ENCODE assay signal across 10 cellular contexts in genomic region chr21:30227633-30228404, GRCh38. TPM values are rescaled to one million over a fixed set of nuclear protein-coding genes. Genes with fewer than 3 reads are reported as not detected.
DNase-seq lines count a peak whose midpoint lies in the region; ATAC-seq and TF ChIP-seq lines count a peak whose summit lies in the region.
"Had no signal": no experiment of that assay in that cellular context is flagged by ENCODE, and none has a peak within 500 bp of the region (broad histone marks: within the 10 kb centered on the region; RNA-seq: fewer than 3 reads in every experiment).

No MANE protein-coding gene starts in this region.

- H3K36me3 Mint-ChIP-seq in activated naive CD8-positive, alpha-beta T cell treated with anti-CD3 and anti-CD28 coated beads for 36 hours: no peaks in the 10 kb centered on the region
- H3K36me3 Mint-ChIP-seq: IgD-negative memory B cell had no signal

- H4K20me1 ChIP-seq in hepatocyte (ENCODE audit: insufficient read depth, poor library complexity, severe bottlenecking): no peaks in the 10 kb centered on the region

- H3K9me3 Mint-ChIP-seq in activated naive CD8-positive, alpha-beta T cell treated with anti-CD3 and anti-CD28 coated beads for 36 hours: peaks cover 2% of the 10 kb centered on the region

- no peaks in the 10 kb centered on the region for H3K79me2 ChIP-seq in hepatocyte

- WGBS in hepatocyte (ENCODE audit: low lambda C conversion rate, missing lambda C conversion rate): 43% methylated on average over 3 of the region's 3 CpGs
- 37 to 53% methylated on average over 3 of the region's 3 CpGs for WGBS in thyroid gland, 2 donors

- no peak overlapping the region for H3K4me3 Mint-ChIP-seq in activated naive CD8-positive, alpha-beta T cell treated with anti-CD3 and anti-CD28 coated beads for 36 hours
- H3K4me3 Mint-ChIP-seq: IgD-negative memory B cell had no signal

- no peak overlapping the region for H3K27ac Mint-ChIP-seq in activated naive CD8-positive, alpha-beta T cell treated with anti-CD3 and anti-CD28 coated beads for 36 hours
- H3K27ac Mint-ChIP-seq: IgD-negative memory B cell had no signal

- intact Hi-C loops in thyroid gland (cut with DNase I): no loop called here

- H3K4me1 ChIP-seq in hepatocyte (ENCODE audit: insufficient read depth): peaks cover 14% of the 10 kb centered on the region
- H3K4me1 ChIP-seq in thyroid gland: peaks cover 13% of the 10 kb centered on the region in 2 donors

- H3K27ac ChIP-seq in hepatocyte: peak overlapping the region; percentile 40
- H3K27ac ChIP-seq in thyroid gland: peak overlapping the region in 2 of 3 donors; percentile 8 to 41

- no peak for TF ChIP-seq CTCF in hepatocyte (IDR thresholded peaks at IDR 0.05; ENCODE audit: poor library complexity)
- TF ChIP-seq CTCF in thyroid gland (IDR thresholded peaks at IDR 0.05): no peak

- H2AFZ ChIP-seq in hepatocyte: no peak overlapping the region

- ATAC-seq in GM21381 (IDR thresholded peaks at IDR 0.05; ENCODE audit: unreplicated experiment): no peak

- H3K36me3 ChIP-seq in hepatocyte (replicated peaks; ENCODE audit: insufficient read depth, low read depth) (no peaks in the 10 kb centered on the region), thyroid gland (no peaks in the 10 kb centered on the region)

- in situ Hi-C loops in KBM-7 (cut with MboI; ENCODE audit: low pct_unique_long_range_greater_than_20kb, low sequenced_read_pairs): no loop called here

- no peaks in the 10 kb centered on the region for H3K27me3 Mint-ChIP-seq in activated naive CD8-positive, alpha-beta T cell treated with anti-CD3 and anti-CD28 coated beads for 36 hours
- H3K27me3 Mint-ChIP-seq: IgD-negative memory B cell had no signal

- no peak for TF ChIP-seq POLR2A in thyroid gland (IDR thresholded peaks at IDR 0.05)

- H3K27me3 ChIP-seq in hepatocyte (no peaks in the 10 kb centered on the region), thyroid gland (no peaks in the 10 kb centered on the region)

- H3K9me2 ChIP-seq in hepatocyte (replicated peaks; ENCODE audit: insufficient read depth): no peaks in the 10 kb centered on the region

- H3K4me2 ChIP-seq in hepatocyte: peak overlapping the region; percentile 47

- no peak overlapping the region for H3K4me3 ChIP-seq in hepatocyte
- no peak overlapping the region for H3K4me3 ChIP-seq in thyroid gland (replicated peaks in 1 of 3)

- DNase-seq in KBM-7: peak; percentile 1
- DNase-seq in amniotic epithelial cell (ENCODE audit: low read depth): peak; percentile 79
- DNase-seq in hepatocyte (ENCODE audit: low spot score): peak; percentile 83
- DNase-seq in thyroid gland: peak in 1 of 2 donors; percentile 31
- DNase-seq in activated naive CD8-positive, alpha-beta T cell treated with anti-CD3 and anti-CD28 coated beads for 36 hours: no peak
- no peak for DNase-seq in activated CD4-positive, alpha-beta T cell treated with anti-CD3 and anti-CD28 coated beads, Interleukin-2, amount 50 U/mL, for 48 hours
- DNase-seq in EL: no peak
- DNase-seq: effector memory CD4-positive, alpha-beta T cell had no signal

- no peaks in the 10 kb centered on the region for H3K4me1 Mint-ChIP-seq in activated naive CD8-positive, alpha-beta T cell treated with anti-CD3 and anti-CD28 coated beads for 36 hours
- H3K4me1 Mint-ChIP-seq: IgD-negative memory B cell had no signal

- H3K9me3 ChIP-seq in hepatocyte (ENCODE audit: low read depth) (no peaks in the 10 kb centered on the region), thyroid gland (no peaks in the 10 kb centered on the region)

RNA-seq across cellular contexts. Expression of gene CLDN8, which starts 11.9 kb away (rescaled TPM):
- total RNA-seq in hepatocyte (0.67 and 0.84 TPM in 2 replicates), thyroid gland (10 to 100 TPM in 3 of 4 donors, 1 to 10 TPM in 1; 8.9 to 55.6 (median 32.6) TPM)
- polyA plus RNA-seq in hepatocyte: 0.44 and 0.64 TPM in 2 replicates
- total RNA-seq in activated naive CD8-positive, alpha-beta T cell treated with anti-CD3 and anti-CD28 coated beads for 36 hours: not detected
- polyA plus RNA-seq: IgD-negative memory B cell had no signal

RNA-seq across cellular contexts. Expression of gene KRTAP24-1, which starts 54.9 kb away (rescaled TPM):
- total RNA-seq in hepatocyte (not detected in 2 replicates), thyroid gland (not detected)
- polyA plus RNA-seq in hepatocyte: not detected in 2 replicates
- not detected for total RNA-seq in activated naive CD8-positive, alpha-beta T cell treated with anti-CD3 and anti-CD28 coated beads for 36 hours
- polyA plus RNA-seq: IgD-negative memory B cell had no signal

Comparison
In these comparisons a context has a peak if more than half of its experiments do, and no peak if none do; other contexts are left out.
1. DNase-seq: peak in KBM-7 (single experiment), amniotic epithelial cell (single experiment) and hepatocyte (single experiment); none in activated naive CD8-positive, alpha-beta T cell treated with anti-CD3 and anti-CD28 coated beads for 36 hours (single experiment), activated CD4-positive, alpha-beta T cell treated with anti-CD3 and anti-CD28 coated beads, Interleukin-2, amount 50 U/mL, for 48 hours (0 of 2) and EL (single experiment).